Comparison of ENCODE assay signal across 9 cellular contexts in the genomic region with DNA sequence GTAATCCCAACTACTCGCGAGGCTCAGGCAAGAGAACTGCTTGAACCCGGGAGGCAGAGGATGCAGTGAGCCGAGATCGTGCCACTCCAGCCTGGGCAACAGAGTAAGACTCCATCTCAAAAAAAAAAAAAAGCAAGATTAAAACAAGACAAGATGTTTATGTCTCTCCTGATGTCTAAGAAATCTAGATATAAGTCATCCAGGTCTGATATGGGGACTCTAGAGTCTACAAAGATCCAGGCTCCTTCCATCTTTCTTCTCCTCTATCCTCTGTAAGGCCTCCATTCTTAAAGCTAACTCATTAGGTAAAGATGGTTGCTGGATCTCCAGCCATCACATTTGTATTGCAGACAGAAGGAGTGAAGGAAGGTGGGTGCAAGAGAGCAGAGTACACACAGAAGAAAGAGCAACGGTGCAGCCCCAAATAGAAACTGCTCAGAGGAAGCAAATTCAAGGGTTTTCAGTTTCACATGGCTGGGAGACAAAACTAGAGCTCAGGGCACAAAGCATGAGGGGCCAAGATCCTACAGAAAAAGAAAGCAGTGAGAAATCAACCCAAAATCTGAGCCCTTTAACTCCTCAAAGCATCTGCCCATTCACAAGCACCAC. TPM values are rescaled to one million over a fixed set of nuclear protein-coding genes. Genes with fewer than 3 reads are reported as not detected.
DNase-seq lines count a peak whose midpoint lies in the region; ATAC-seq, FAIRE-seq and TF ChIP-seq lines count a peak whose summit lies in the region.
"Had no signal": no experiment of that assay in that cellular context is flagged by ENCODE, and none has a peak within 500 bp of the region (broad histone marks: within the 10 kb centered on the region; RNA-seq: fewer than 3 reads in every experiment).

No MANE protein-coding gene starts in this region.

- ATAC-seq in GM19452 (IDR thresholded peaks at IDR 0.05; ENCODE audit: unreplicated experiment), result peak; percentile 81
- peak; percentile 80 for ATAC-seq in HG03095 (IDR thresholded peaks at IDR 0.05; ENCODE audit: unreplicated experiment)
- ATAC-seq in activated T-cell treated with anti-CD3 and anti-CD28 coated beads, Interleukin-2, amount 50 U/mL, for 72 hours (replicated peaks in 1 of 2), result peak; percentile 65 to 69
- ATAC-seq: naive thymus-derived CD4-positive, alpha-beta T cell had no signal

- peaks cover 0 to 2% of the 10 kb centered on the region in 2 donors for H3K9me3 Mint-ChIP-seq in activated T-cell treated with anti-CD3 and anti-CD28 coated beads, Interleukin-2, amount 50 U/mL, for 72 hours

- no peaks in the 10 kb centered on the region for H3K27me3 Mint-ChIP-seq in activated T-cell treated with anti-CD3 and anti-CD28 coated beads, Interleukin-2, amount 50 U/mL, for 72 hours (ENCODE audit: low read depth)

- in situ Hi-C loops in KBM-7 (cut with MboI; ENCODE audit: low pct_unique_long_range_greater_than_20kb, low sequenced_read_pairs), result no loop called here

- H3K4me3 Mint-ChIP-seq in activated T-cell treated with anti-CD3 and anti-CD28 coated beads, Interleukin-2, amount 50 U/mL, for 72 hours, result peak overlapping the region; percentile 61 to 63

- H3K27ac Mint-ChIP-seq in activated T-cell treated with anti-CD3 and anti-CD28 coated beads, Interleukin-2, amount 50 U/mL, for 72 hours, result peak overlapping the region; percentile 74

- FAIRE-seq in GM12891 (lab: Jason Lieb, UNC), result peak; percentile 93

- H3K36me3 Mint-ChIP-seq in activated T-cell treated with anti-CD3 and anti-CD28 coated beads, Interleukin-2, amount 50 U/mL, for 72 hours (ENCODE audit: insufficient read depth in 2 of 2), result peaks cover 0 to 3% of the 10 kb centered on the region in 2 donors

- H3K4me1 Mint-ChIP-seq in activated T-cell treated with anti-CD3 and anti-CD28 coated beads, Interleukin-2, amount 50 U/mL, for 72 hours (ENCODE audit: low read depth), result peaks cover 45% of the 10 kb centered on the region

- DNase-seq in GM12891 (ENCODE audit: insufficient read length, low spot score) (no peak), NCI-H69 (lab: John Stamatoyannopoulos, UW) (no peak), ecto neural progenitor cell (ENCODE audit: low spot score) (no peak), NCI-H2029 (lab: John Stamatoyannopoulos, UW) (no peak), KBM-7 (no peak)
- peak; percentile 14 to 22 for DNase-seq in activated T-cell treated with anti-CD3 and anti-CD28 coated beads, Interleukin-2, amount 50 U/mL, for 72 hours
- DNase-seq: naive thymus-derived CD4-positive, alpha-beta T cell had no signal

- no peak for TF ChIP-seq POLR2A in GM12891 (IDR thresholded peaks at IDR 0.05; ENCODE audit: low read depth, low read length)

TF ChIP-seq in GM12891, 5 proteins besides CTCF, POLR2A, EP300 and RAD21:
- TF ChIP-seq POLR2AphosphoS5 (IDR thresholded peaks at IDR 0.05; ENCODE audit: low read depth, low read length) (no peak), SPI1 (IDR thresholded peaks at IDR 0.05; ENCODE audit: low read depth, low read length) (peak; percentile 35; the same call in 1 of the 2 replicates), PAX5 (IDR thresholded peaks at IDR 0.05; ENCODE audit: insufficient read depth, low read length, severe bottlenecking) (no peak), POU2F2 (IDR thresholded peaks at IDR 0.05; ENCODE audit: low read depth, low read length) (no peak), TAF1 (IDR thresholded peaks at IDR 0.05; ENCODE audit: low read depth, low read length) (no peak)
TF ChIP-seq in GM12891: peak in this region for 1.

RNA-seq across cellular contexts. Expression of a gene that starts 57.6 kb away (rescaled TPM):
- polyA plus RNA-seq in GM12891 (2012; ENCODE audit: low read depth, missing spikeins), result 15.1 TPM
- 1 to 10 TPM; 2.3 to 3.9 TPM for total RNA-seq in activated T-cell treated with anti-CD3 and anti-CD28 coated beads, Interleukin-2, amount 50 U/mL, for 72 hours

Comparison
In these comparisons a context has a peak if more than half of its experiments do, and no peak if none do; other contexts are left out.
1. DNase-seq: peak in activated T-cell treated with anti-CD3 and anti-CD28 coated beads, Interleukin-2, amount 50 U/mL, for 72 hours (2 of 2); none in GM12891 (single experiment), NCI-H69 (single experiment), ecto neural progenitor cell (single experiment), NCI-H2029 (single experiment) and KBM-7 (single experiment).
2. Peak in every context shown above with its lines, with median percentiles within 50 percentile points of each other: ATAC-seq.